ENCODE assay signal across 26 cellular contexts in the genomic region with DNA sequence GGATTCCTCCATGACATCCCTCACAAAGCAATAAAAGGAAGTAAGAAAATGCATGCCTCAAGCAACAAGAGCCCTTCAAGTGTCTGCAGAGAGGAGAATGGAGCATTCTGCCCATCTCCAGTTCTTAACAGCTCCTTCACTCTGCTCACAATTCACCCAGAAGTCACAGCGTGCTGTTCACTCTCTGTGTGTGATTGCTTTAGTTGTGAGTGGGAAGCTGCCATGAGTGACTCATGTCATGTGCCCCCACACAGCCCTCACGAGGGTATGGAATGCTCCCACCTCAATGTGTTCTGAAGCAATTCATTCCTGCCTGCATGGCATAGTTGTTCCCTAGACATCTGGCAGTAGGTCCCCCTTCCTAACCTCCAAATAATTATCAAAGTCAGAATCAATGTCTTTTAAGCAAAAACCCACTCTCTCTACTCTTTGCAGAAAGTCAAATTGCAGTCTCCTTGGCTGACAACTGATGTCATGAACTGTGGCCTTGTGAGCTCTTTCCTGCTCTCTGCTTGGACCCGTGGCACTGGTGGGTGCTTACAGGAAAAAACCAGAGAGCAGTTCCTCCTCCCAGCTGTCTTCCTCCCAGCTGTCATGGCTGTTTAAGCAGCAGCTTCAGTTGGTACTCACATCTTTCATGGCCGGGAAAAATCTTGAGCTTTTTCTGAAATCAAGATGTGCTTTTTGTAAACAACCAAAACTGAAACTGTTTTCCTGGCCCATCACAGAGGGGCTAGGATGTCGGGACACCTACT.
A peak's percentile ranks its signal among the peaks of the same experiment; 100 is the strongest.
DNase-seq lines count a peak whose midpoint lies in the region; ATAC-seq and TF ChIP-seq lines count a peak whose summit lies in the region.
"Had no signal": no experiment of that assay in that cellular context is flagged by ENCODE, and none has a peak within 500 bp of the region (broad histone marks: within the 10 kb centered on the region; RNA-seq: fewer than 3 reads in every experiment).

No MANE protein-coding gene starts in this region.

- no peaks in the 10 kb centered on the region for H3K4me1 ChIP-seq in left ventricle myocardium inferior
- H3K4me1 ChIP-seq in thyroid gland: no peaks in the 10 kb centered on the region
- H3K4me1 ChIP-seq: gastrocnemius medialis, stomach had no signal

- ATAC-seq in T-helper 17 cell: no peak
- ATAC-seq: gastrocnemius medialis, HCT116, mucosa of descending colon had no signal

- H3K36me3 ChIP-seq in left ventricle myocardium inferior: no peaks in the 10 kb centered on the region
- H3K36me3 ChIP-seq in thyroid gland: no peaks in the 10 kb centered on the region
- H3K36me3 ChIP-seq: gastrocnemius medialis, MG63, neutrophil, stomach had no signal

- H3K4me3 Mint-ChIP-seq in T-helper 17 cell (peak overlapping the region; percentile 31), nephron progenitor cell (no peak overlapping the region)
- H3K4me3 Mint-ChIP-seq: brain, T-cell had no signal

- TF ChIP-seq POLR2A in thyroid gland (IDR thresholded peaks at IDR 0.05): no peak

- H3K27me3 Mint-ChIP-seq in T-helper 17 cell: peaks cover 29% of the 10 kb centered on the region
- H3K27me3 Mint-ChIP-seq in nephron progenitor cell (ENCODE audit: low read depth, poor library complexity): peaks cover 5% of the 10 kb centered on the region
- H3K27me3 Mint-ChIP-seq: brain had no signal

- H3K9me3 ChIP-seq in T-helper 17 cell (ENCODE audit: control insufficient read depth, low read length, poor library complexity, severe bottlenecking) (no peaks in the 10 kb centered on the region), left ventricle myocardium inferior (replicated peaks) (no peaks in the 10 kb centered on the region), thyroid gland (no peaks in the 10 kb centered on the region)
- H3K9me3 ChIP-seq: gastrocnemius medialis, MG63, mucosa of descending colon, neutrophil, stomach had no signal

- TF ChIP-seq CTCF in nephron progenitor cell (IDR thresholded peaks at IDR 0.05) (no peak), left ventricle myocardium inferior (IDR thresholded peaks at IDR 0.05; ENCODE audit: borderline replicate concordance) (no peak), thyroid gland (IDR thresholded peaks at IDR 0.05) (no peak)

- no peak overlapping the region for H3K27ac ChIP-seq in left ventricle myocardium inferior (replicated peaks)
- no peak overlapping the region for H3K27ac ChIP-seq in thyroid gland
- H3K27ac ChIP-seq: gastrocnemius medialis, neutrophil, stomach had no signal

- H3K9me3 Mint-ChIP-seq in nephron progenitor cell: peaks cover 4% of the 10 kb centered on the region
- H3K9me3 Mint-ChIP-seq: CD8-positive, alpha-beta memory T cell had no signal

- intact Hi-C loops in left ventricle myocardium inferior (cut with micrococcal nuclease) (no loop called here), thyroid gland (cut with DNase I) (no loop called here)

- H3K4me1 Mint-ChIP-seq in T-helper 17 cell: peaks cover 13% of the 10 kb centered on the region
- peaks cover 25% of the 10 kb centered on the region for H3K4me1 Mint-ChIP-seq in nephron progenitor cell

- no peak overlapping the region for H3K4me3 ChIP-seq in left ventricle myocardium inferior
- H3K4me3 ChIP-seq in thyroid gland (replicated peaks in 1 of 3): no peak overlapping the region
- H3K4me3 ChIP-seq: gastrocnemius medialis, MG63, mucosa of descending colon, stomach had no signal

- H3K27ac Mint-ChIP-seq in T-helper 17 cell (peak overlapping the region; percentile 9), nephron progenitor cell (peak overlapping the region; percentile 72)
- H3K27ac Mint-ChIP-seq: T-cell had no signal

- WGBS in thyroid gland, 2 donors: 42 to 43% methylated on average over 5 of the region's 5 CpGs

- H3K27me3 ChIP-seq in left ventricle myocardium inferior (ENCODE audit: low read depth) (peaks cover 62% of the 10 kb centered on the region), thyroid gland (no peaks in the 10 kb centered on the region)
- H3K27me3 ChIP-seq: gastrocnemius medialis, MG63, stomach had no signal

- H3K36me3 Mint-ChIP-seq in T-helper 17 cell (ENCODE audit: low read depth) (no peaks in the 10 kb centered on the region), nephron progenitor cell (ENCODE audit: low read depth) (no peaks in the 10 kb centered on the region)
- H3K36me3 Mint-ChIP-seq: brain, T-cell had no signal

- DNase-seq in Ammon's horn (ENCODE audit: low spot score) (peak; percentile 74), EH (ENCODE audit: low read depth) (peak; percentile 1), T-helper 17 cell (no peak), nephron progenitor cell (no peak), NCI-H187 (lab: John Stamatoyannopoulos, UW) (no peak), left ventricle myocardium inferior (no peak), thyroid gland (no peak), C1 segment of cervical spinal cord (lab: John Stamatoyannopoulos, UW) (no peak)
- DNase-seq: activated CD4-positive, alpha-beta T cell treated with anti-CD3 and anti-CD28 coated beads for 48 hours; activated effector memory CD4-positive, alpha-beta T cell treated with Interleukin-2 at 50 U/mL for 16 hours; CD8-positive, alpha-beta memory T cell; DMS53; effector CD8-positive, alpha-beta T cell; gastrocnemius medialis; IMR-90; MG63; mucosa of descending colon; NCI-H1436; NCI-H774; SHP77; stimulated activated CD4-positive, alpha-beta T cell treated with anti-CD3 and anti-CD28 coated beads, Interleukin-4, amount 100 ng/mL, for 24 hours; stomach; T-cell had no signal

Comparison
In these comparisons a context has a peak if more than half of its experiments do, and no peak if none do; other contexts are left out.
1. DNase-seq: peak in Ammon's horn (single experiment) and EH (single experiment); none in T-helper 17 cell (0 of 3), nephron progenitor cell (single experiment), NCI-H187 (0 of 2), left ventricle myocardium inferior (single experiment), thyroid gland (0 of 2) and C1 segment of cervical spinal cord (0 of 14).